18 cellular contexts compared by ENCODE assay signal in genomic region chr12:92012691-92013090, GRCh38.
DNase-seq lines count a peak whose midpoint lies in the region; ATAC-seq and TF ChIP-seq lines count a peak whose summit lies in the region.
"Had no signal": no experiment of that assay in that cellular context is flagged by ENCODE, and none has a peak within 500 bp of the region (broad histone marks: within the 10 kb centered on the region; RNA-seq: fewer than 3 reads in every experiment).

No MANE protein-coding gene starts in this region.

- H3K4me1 Mint-ChIP-seq in activated naive CD8-positive, alpha-beta T cell (ENCODE audit: low read depth), result peaks cover 47% of the 10 kb centered on the region
- peaks cover 35% of the 10 kb centered on the region for H3K4me1 Mint-ChIP-seq in activated naive CD8-positive, alpha-beta T cell treated with anti-CD3 and anti-CD28 coated beads, Interleukin-2, amount 50 U/mL, for 24 hours

- H3K27me3 Mint-ChIP-seq in activated naive CD8-positive, alpha-beta T cell, result no peaks in the 10 kb centered on the region
- no peaks in the 10 kb centered on the region for H3K27me3 Mint-ChIP-seq in activated naive CD8-positive, alpha-beta T cell treated with anti-CD3 and anti-CD28 coated beads, Interleukin-2, amount 50 U/mL, for 24 hours

- peaks cover 3% of the 10 kb centered on the region for H3K36me3 Mint-ChIP-seq in activated naive CD8-positive, alpha-beta T cell
- H3K36me3 Mint-ChIP-seq in activated naive CD8-positive, alpha-beta T cell treated with anti-CD3 and anti-CD28 coated beads, Interleukin-2, amount 50 U/mL, for 24 hours (ENCODE audit: low read depth), result peaks cover 9% of the 10 kb centered on the region

- no peak overlapping the region for H3K27ac ChIP-seq in foreskin keratinocyte
- H3K27ac ChIP-seq: BLaER1 had no signal

- TF ChIP-seq CTCF in foreskin keratinocyte (conservative IDR thresholded peaks at IDR 0.05), result no peak

- H3K9me3 Mint-ChIP-seq in activated naive CD8-positive, alpha-beta T cell (ENCODE audit: low read depth), result peaks cover 5% of the 10 kb centered on the region
- no peaks in the 10 kb centered on the region for H3K9me3 Mint-ChIP-seq in activated naive CD8-positive, alpha-beta T cell treated with anti-CD3 and anti-CD28 coated beads, Interleukin-2, amount 50 U/mL, for 24 hours

- DNase-seq in activated naive CD8-positive, alpha-beta T cell treated with anti-CD3 and anti-CD28 coated beads, Interleukin-2, amount 50 U/mL, for 24 hours, result no peak
- DNase-seq in amniotic epithelial cell (ENCODE audit: low read depth) (peak; percentile 64), foreskin keratinocyte (peak; percentile 16 to 65), hippocampal formation (lab: John Stamatoyannopoulos, UW) (no peak)
- DNase-seq: 8988T, AML-193, COR-L47, DMS153, DMS79 treated with DMSO at 0.1 percent for 48 hours, EL, GDM1 had no signal

- peak overlapping the region; percentile 75 for H3K27ac Mint-ChIP-seq in activated naive CD8-positive, alpha-beta T cell
- H3K27ac Mint-ChIP-seq in activated naive CD8-positive, alpha-beta T cell treated with anti-CD3 and anti-CD28 coated beads, Interleukin-2, amount 50 U/mL, for 24 hours, result no peak overlapping the region

- no peak overlapping the region for H3K4me3 Mint-ChIP-seq in activated naive CD8-positive, alpha-beta T cell
- H3K4me3 Mint-ChIP-seq in activated naive CD8-positive, alpha-beta T cell treated with anti-CD3 and anti-CD28 coated beads, Interleukin-2, amount 50 U/mL, for 24 hours, result no peak overlapping the region

- ATAC-seq in activated naive CD8-positive, alpha-beta T cell treated with anti-CD3 and anti-CD28 coated beads, Interleukin-2, amount 50 U/mL, for 24 hours, result no peak
- ATAC-seq in foreskin keratinocyte, result peak; percentile 77
- ATAC-seq in HG03469 (IDR thresholded peaks at IDR 0.05; ENCODE audit: unreplicated experiment), result no peak
- no peak for ATAC-seq in GM19395 (IDR thresholded peaks at IDR 0.05; ENCODE audit: unreplicated experiment)
- no peak for ATAC-seq in HG03439 (IDR thresholded peaks at IDR 0.05; ENCODE audit: unreplicated experiment)
- ATAC-seq: HepG2 had no signal

- no peaks in the 10 kb centered on the region for H3K27me3 ChIP-seq in foreskin keratinocyte
- H3K27me3 ChIP-seq: BLaER1 had no signal

- H3K4me1 ChIP-seq in foreskin keratinocyte, result peaks cover 3% of the 10 kb centered on the region
- H3K4me1 ChIP-seq: BLaER1, HAP-1 had no signal

Comparison
In these comparisons a context has a peak if more than half of its experiments do, and no peak if none do; other contexts are left out.
1. DNase-seq: peak in amniotic epithelial cell (single experiment) and foreskin keratinocyte (2 of 2); none in activated naive CD8-positive, alpha-beta T cell treated with anti-CD3 and anti-CD28 coated beads, Interleukin-2, amount 50 U/mL, for 24 hours (single experiment) and hippocampal formation (0 of 2).